In the genomic region with DNA sequence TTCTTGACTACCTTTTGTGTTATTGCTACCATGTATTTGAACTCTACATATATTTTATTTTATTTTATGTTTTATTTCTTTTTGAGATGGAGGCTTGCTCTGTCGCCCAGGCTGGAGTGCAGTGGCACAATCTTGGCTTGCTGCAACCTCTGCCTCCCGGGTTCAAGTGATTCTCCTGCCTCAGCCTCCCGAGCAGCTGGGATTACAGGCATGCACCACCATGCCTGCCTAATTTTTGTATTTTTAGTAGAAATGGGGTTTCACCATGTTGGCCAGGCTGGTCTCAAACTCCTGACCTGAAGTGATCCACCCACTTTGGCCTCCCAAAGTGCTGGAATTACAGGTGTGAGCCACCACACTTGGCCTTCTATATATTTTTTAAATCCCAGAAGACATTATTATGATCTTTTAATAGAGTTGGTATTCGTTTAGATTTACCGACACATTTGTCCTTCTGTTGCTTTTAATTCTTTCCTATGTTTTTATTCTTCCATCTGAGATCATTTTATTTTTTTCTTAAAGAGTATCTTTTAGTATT, we compare ENCODE assay signal across 7 cellular contexts.
DNase-seq lines count a peak whose midpoint lies in the region; ATAC-seq, FAIRE-seq and TF ChIP-seq lines count a peak whose summit lies in the region.
"Not testable (repeated sequence)": the region's sequence is repeated elsewhere in the genome, so short reads cannot be mapped to it uniquely, and the experiment has no call there.

No MANE protein-coding gene starts in this region.

- not testable (repeated sequence) for H2AFZ ChIP-seq in KMS-11 (ENCODE audit: low read depth); GM12878 (ENCODE audit: control insufficient read depth, low read depth, low read length)

- H3F3A ChIP-seq in DOHH2 (ENCODE audit: control insufficient read depth, insufficient read depth), result peaks cover 50% of the 10 kb centered on the region

- not testable (repeated sequence) for H3K36me3 Mint-ChIP-seq in natural killer cell treated with Interleukin-12 subunit alpha and Interleukin-12 subunit beta and Interleukin-15 and Interleukin-18, amount 100 ng/mL, for 72 hours

- in situ Hi-C loops in Panc1 (cut with HindIII; ENCODE audit: low pct_unique_long_range_greater_than_20kb, low sequenced_read_pairs); GM12878 (cut with MboI): not testable (repeated sequence)

- TF ChIP-seq CTCF in DOHH2 (IDR thresholded peaks at IDR 0.05; ENCODE audit: low read depth, low read length, poor library complexity, severe bottlenecking); KMS-11 (conservative IDR thresholded peaks at IDR 0.05; ENCODE audit: low read depth, low read length); Panc1 (IDR thresholded peaks at IDR 0.05); GM12878 (IDR thresholded peaks at IDR 0.05 in 2 of 3, conservative IDR thresholded peaks at IDR 0.05 in 1 of 3; ENCODE audit: control insufficient read depth in 2 of 3, extremely low read depth in 1 of 3, insufficient read depth in 1 of 3, low read depth in 3 of 3, low read length in 3 of 3); left ventricle myocardium inferior (IDR thresholded peaks at IDR 0.05; ENCODE audit: borderline replicate concordance): not testable (repeated sequence)
- TF ChIP-seq CTCF in subcutaneous adipose tissue (IDR thresholded peaks at IDR 0.05; ENCODE audit: low read depth), result peak; percentile 72

- POLR2A ChIA-PET in Panc1 (lab: Charles Lee) (interaction anchor here (0.6 to 0.7 kb wide), 3 partner anchors 20 to 338 kb away, joined by 3 to 10 read pairs (median 3); no protein-coding TSS in a partner anchor), GM12878 (lab: Charles Lee) (interaction anchor here (0.6 to 4.4 kb wide), 11 partner anchors 7 to 194 kb away, joined by 3 to 29 read pairs (median 4); no protein-coding TSS in a partner anchor)

- H3K27me3 ChIP-seq in DOHH2 (ENCODE audit: control insufficient read depth, low read length); KMS-11 (ENCODE audit: insufficient read depth, low read depth); Panc1 (ENCODE audit: control insufficient read depth, insufficient read depth, low read length); GM12878 (replicated peaks in 1 of 2; ENCODE audit: control insufficient read depth in 2 of 2, insufficient read depth in 2 of 2, low read length in 1 of 2); left ventricle myocardium inferior (ENCODE audit: low read depth): not testable (repeated sequence)

- not testable (repeated sequence) for H4K20me1 ChIP-seq in DOHH2 (ENCODE audit: control insufficient read depth, insufficient read depth, low read depth, low read length); KMS-11 (ENCODE audit: insufficient read depth); GM12878 (ENCODE audit: control insufficient read depth, insufficient read depth)

- not testable (repeated sequence) for H3K79me2 ChIP-seq in DOHH2 (ENCODE audit: control insufficient read depth, low read length); KMS-11 (ENCODE audit: insufficient read depth, low read depth); GM12878 (ENCODE audit: control insufficient read depth, insufficient read depth, low read length)

- not testable (repeated sequence) for H3K9me3 ChIP-seq in DOHH2 (ENCODE audit: control insufficient read depth, insufficient read depth, low read length); Panc1 (ENCODE audit: control insufficient read depth, insufficient read depth, low read depth, low read length); GM12878 (replicated peaks; ENCODE audit: control insufficient read depth, insufficient read depth, low read length); left ventricle myocardium inferior (replicated peaks)

- intact Hi-C loops in Panc1 (cut with micrococcal nuclease; ENCODE audit: unreplicated experiment); left ventricle myocardium inferior (cut with micrococcal nuclease): not testable (repeated sequence)
- intact Hi-C loops in GM12878 (cut with micrococcal nuclease; ENCODE audit: unreplicated experiment), result loop anchor here (5.0 kb wide), 1 partner anchor 280 kb away; no protein-coding TSS in a partner anchor

- H3K4me2 ChIP-seq in DOHH2 (ENCODE audit: low read length) (peak overlapping the region; percentile 91), KMS-11 (0 out of 2 replicates have a peak overlapping the region, but pooled peaks have one; percentile 6)
- H3K4me2 ChIP-seq in GM12878 (ENCODE audit: control insufficient read depth, insufficient read depth), result not testable (repeated sequence)

- H3K9ac ChIP-seq in KMS-11; GM12878 (ENCODE audit: control insufficient read depth, insufficient read depth, low read length): not testable (repeated sequence)

- ATAC-seq in Panc1; GM12878; natural killer cell treated with Interleukin-12 subunit alpha and Interleukin-12 subunit beta and Interleukin-15 and Interleukin-18, amount 100 ng/mL, for 72 hours: not testable (repeated sequence)

- H3K4me3 ChIP-seq in DOHH2 (ENCODE audit: low read length), result 0 out of 2 replicates have a peak overlapping the region, but pooled peaks have one; percentile 72
- not testable (repeated sequence) for H3K4me3 ChIP-seq in KMS-11 (IDR thresholded peaks at IDR 0.05; ENCODE audit: insufficient read depth, low read depth, low read length); Panc1 (ENCODE audit: low read depth in 2 of 2, low read length in 2 of 2); GM12878; left ventricle myocardium inferior

- H3K36me3 ChIP-seq in DOHH2 (ENCODE audit: control insufficient read depth, low read length); KMS-11 (ENCODE audit: insufficient read depth); Panc1 (ENCODE audit: control insufficient read depth, insufficient read depth, low read length); GM12878 (ENCODE audit: control insufficient read depth in 2 of 2, insufficient read depth in 2 of 2, low read length in 1 of 2); left ventricle myocardium inferior: not testable (repeated sequence)

- SMC1A ChIA-PET in GM12878 (lab: Charles Lee; ENCODE audit: uncharacterized antibody, unreplicated experiment), result interaction anchor here (0.6 to 18.6 kb wide), 21 partner anchors 8 to 354 kb away, joined by 3 to 384 read pairs (median 5); no protein-coding TSS in a partner anchor

- H3K4me1 Mint-ChIP-seq in natural killer cell treated with Interleukin-12 subunit alpha and Interleukin-12 subunit beta and Interleukin-15 and Interleukin-18, amount 100 ng/mL, for 72 hours (ENCODE audit: low read depth in 2 of 2), result peaks cover 39 to 47% of the 10 kb centered on the region in 2 donors

- RAD21 ChIA-PET in GM12878 (lab: Charles Lee; ENCODE audit: unreplicated experiment), result interaction anchor here (0.6 to 18.3 kb wide), 18 partner anchors 8 to 385 kb away, joined by 3 to 394 read pairs (median 6); no protein-coding TSS in a partner anchor

- not testable (repeated sequence) for DNase-seq in Panc1 (ENCODE audit: low read depth, low spot score); GM12878 (ENCODE audit: low read depth, low spot score); left ventricle myocardium inferior; natural killer cell treated with Interleukin-12 subunit alpha and Interleukin-12 subunit beta and Interleukin-15 and Interleukin-18, amount 100 ng/mL, for 72 hours (ENCODE audit: low spot score)

- 94% methylated on average over 5 of the region's 5 CpGs for WGBS in GM12878 (ENCODE audit: insufficient coverage, insufficient replicate concordance, low lambda C conversion rate, missing lambda C conversion rate)

- CTCF ChIA-PET in Panc1 (lab: Charles Lee), result not testable (repeated sequence)
- CTCF ChIA-PET in GM12878 (lab: Yijun Ruan, JAX), result interaction anchor here (0.8 to 20.5 kb wide), 8 partner anchors 7 to 130 kb away, joined by 3 to 258 read pairs (median 10); no protein-coding TSS in a partner anchor

- BruUV-seq in Panc1 (replicated peaks; lab: Mats Ljungman, UMichigan); GM12878 (replicated peaks; lab: Mats Ljungman, UMichigan): not testable (repeated sequence)

- H3K4me1 ChIP-seq in DOHH2 (ENCODE audit: control insufficient read depth, low read length) (peaks cover 89% of the 10 kb centered on the region), KMS-11 (ENCODE audit: low read depth, poor library complexity, severe bottlenecking) (peaks cover 74% of the 10 kb centered on the region), Panc1 (ENCODE audit: control insufficient read depth, insufficient read depth, low read length) (peaks cover 42% of the 10 kb centered on the region), GM12878 (ENCODE audit: control insufficient read depth, insufficient read depth, low read length) (peaks cover 58% of the 10 kb centered on the region), left ventricle myocardium inferior (peaks cover 27% of the 10 kb centered on the region)

- H3K4me3 Mint-ChIP-seq in natural killer cell treated with Interleukin-12 subunit alpha and Interleukin-12 subunit beta and Interleukin-15 and Interleukin-18, amount 100 ng/mL, for 72 hours, result not testable (repeated sequence)

- TF ChIP-seq POLR2A in GM12878 (IDR thresholded peaks at IDR 0.05; ENCODE audit: low read depth, low read length), result not testable (repeated sequence)

- H3K27me3 Mint-ChIP-seq in natural killer cell treated with Interleukin-12 subunit alpha and Interleukin-12 subunit beta and Interleukin-15 and Interleukin-18, amount 100 ng/mL, for 72 hours, result not testable (repeated sequence)

- not testable (repeated sequence) for H3K9me2 ChIP-seq in DOHH2 (replicated peaks; ENCODE audit: control insufficient read depth, low read length)

- peak overlapping the region; percentile 87 to 98 for H3K27ac Mint-ChIP-seq in natural killer cell treated with Interleukin-12 subunit alpha and Interleukin-12 subunit beta and Interleukin-15 and Interleukin-18, amount 100 ng/mL, for 72 hours

- not testable (repeated sequence) for FAIRE-seq in GM12878 (lab: Jason Lieb, UNC)

- not testable (repeated sequence) for TF ChIP-seq EP300 in GM12878 (IDR thresholded peaks at IDR 0.05; ENCODE audit: borderline replicate concordance in 1 of 2, control insufficient read depth in 1 of 2, low read depth in 2 of 2, low read length in 2 of 2)

- not testable (repeated sequence) for TF ChIP-seq RAD21 in GM12878 (IDR thresholded peaks at IDR 0.05; ENCODE audit: insufficient read depth, low read depth, low read length)

- H3K27ac ChIP-seq in DOHH2 (ENCODE audit: low read depth, low read length), result peak overlapping the region; percentile 99
- not testable (repeated sequence) for H3K27ac ChIP-seq in KMS-11
- H3K27ac ChIP-seq in Panc1 (ENCODE audit: low read length), result peak overlapping the region; percentile 100; the same call in 1 of the 2 replicates
- peak overlapping the region; percentile 97; the same call in 1 of the 2 replicates for H3K27ac ChIP-seq in GM12878 (ENCODE audit: control insufficient read depth, insufficient read depth)
- H3K27ac ChIP-seq in left ventricle myocardium inferior (replicated peaks), result peak overlapping the region; percentile 84

- not testable (repeated sequence) for H3K9me3 Mint-ChIP-seq in natural killer cell treated with Interleukin-12 subunit alpha and Interleukin-12 subunit beta and Interleukin-15 and Interleukin-18, amount 100 ng/mL, for 72 hours
